In the genomic region with DNA sequence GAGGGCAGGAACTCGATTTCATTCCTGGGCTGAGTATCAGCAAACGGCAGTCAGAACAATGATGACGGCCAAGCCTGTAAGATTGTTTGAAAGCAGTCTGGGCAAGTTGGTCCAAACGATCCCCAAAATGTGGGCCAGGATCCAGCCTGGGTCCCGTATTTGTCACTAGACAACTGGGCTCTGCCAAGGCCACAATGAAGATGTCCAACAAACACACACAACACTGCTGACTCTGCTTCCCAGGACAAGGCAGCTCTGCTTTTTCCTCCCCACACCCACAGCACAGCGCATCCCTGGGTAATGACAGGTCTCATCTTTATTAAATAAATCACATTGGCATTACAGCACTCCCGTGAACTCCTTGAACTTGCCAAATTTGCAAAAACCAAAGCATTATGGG, we compare ENCODE assay signal across 18 cellular contexts.
"Had no signal": no experiment of that assay in that cellular context is flagged by ENCODE, and none has a peak within 500 bp of the region (broad histone marks: within the 10 kb centered on the region; RNA-seq: fewer than 3 reads in every experiment).

No MANE protein-coding gene starts in this region.

- H3K27ac ChIP-seq: dorsolateral prefrontal cortex, heart left ventricle, ovary, right lobe of liver, vagina had no signal

- H3K4me3 Mint-ChIP-seq: naive thymus-derived CD8-positive, alpha-beta T cell; nephron progenitor cell; stimulated activated naive B cell treated with anti-CD40 and anti-IgM and Interleukin-4, amounts not matched to agents 10 μg/mL and 1 μg/mL and 100 μg/mL, for 72 hours; stimulated activated naive CD8-positive, alpha-beta T cell treated with anti-CD3 and anti-CD28 coated beads, Interleukin-15, Interleukin-2, amounts not matched to agents 100 ng/mL and 50 ng/mL, for 24 hours had no signal

- ATAC-seq: left colon; naive thymus-derived CD8-positive, alpha-beta T cell; right lobe of liver; stimulated activated naive B cell treated with anti-CD40 and anti-IgM and Interleukin-4, amounts not matched to agents 10 μg/mL and 1 μg/mL and 100 μg/mL, for 72 hours had no signal

- H3K27me3 Mint-ChIP-seq: stimulated activated naive B cell treated with anti-CD40 and anti-IgM and Interleukin-4, amounts not matched to agents 10 μg/mL and 1 μg/mL and 100 μg/mL, for 72 hours had no signal

- H3K36me3 ChIP-seq: heart left ventricle, ovary, right lobe of liver, vagina had no signal

- H3K4me1 ChIP-seq: right lobe of liver had no signal

- DNase-seq: dorsolateral prefrontal cortex; effector CD4-positive, alpha-beta T cell; left colon; naive thymus-derived CD8-positive, alpha-beta T cell; nephron progenitor cell; occipital lobe; ovary; posterior cingulate gyrus; retina; right lobe of liver; small intestine; stimulated activated CD4-positive, alpha-beta T cell treated with anti-CD3 and anti-CD28 coated beads, Interleukin-15, amount 100 ng/mL, for 24 hours; stimulated activated CD4-positive, alpha-beta T cell treated with anti-CD3 and anti-CD28 coated beads, Interleukin-2, amount 100 ng/mL, for 48 hours; stimulated activated naive B cell treated with anti-CD40 and anti-IgM and Interleukin-4, amounts not matched to agents 10 μg/mL and 1 μg/mL and 100 μg/mL, for 72 hours; trophoblast cell had no signal

- H3K4me3 ChIP-seq: dorsolateral prefrontal cortex, heart left ventricle, ovary, right lobe of liver, vagina had no signal

- H3K27ac Mint-ChIP-seq: naive thymus-derived CD8-positive, alpha-beta T cell; nephron progenitor cell; stimulated activated naive B cell treated with anti-CD40 and anti-IgM and Interleukin-4, amounts not matched to agents 10 μg/mL and 1 μg/mL and 100 μg/mL, for 72 hours; stimulated activated naive CD8-positive, alpha-beta T cell treated with anti-CD3 and anti-CD28 coated beads, Interleukin-15, Interleukin-2, amounts not matched to agents 100 ng/mL and 50 ng/mL, for 24 hours had no signal

- H3K36me3 Mint-ChIP-seq: naive thymus-derived CD8-positive, alpha-beta T cell; stimulated activated naive B cell treated with anti-CD40 and anti-IgM and Interleukin-4, amounts not matched to agents 10 μg/mL and 1 μg/mL and 100 μg/mL, for 72 hours had no signal

- H3K9me3 ChIP-seq: heart left ventricle, ovary, right lobe of liver, vagina had no signal

- H3K9me3 Mint-ChIP-seq: naive thymus-derived CD8-positive, alpha-beta T cell; nephron progenitor cell; stimulated activated naive B cell treated with anti-CD40 and anti-IgM and Interleukin-4, amounts not matched to agents 10 μg/mL and 1 μg/mL and 100 μg/mL, for 72 hours; stimulated activated naive CD8-positive, alpha-beta T cell treated with anti-CD3 and anti-CD28 coated beads, Interleukin-15, Interleukin-2, amounts not matched to agents 100 ng/mL and 50 ng/mL, for 24 hours had no signal

- H3K4me1 Mint-ChIP-seq: naive thymus-derived CD8-positive, alpha-beta T cell; stimulated activated naive B cell treated with anti-CD40 and anti-IgM and Interleukin-4, amounts not matched to agents 10 μg/mL and 1 μg/mL and 100 μg/mL, for 72 hours had no signal

- H3K27me3 ChIP-seq: dorsolateral prefrontal cortex, heart left ventricle, ovary, right lobe of liver, vagina had no signal
